In genomic region chr5:177241768-177242167, GRCh38 we compare ENCODE assay signal across 24 cellular contexts.
"Had no signal": no experiment of that assay in that cellular context is flagged by ENCODE, and none has a peak within 500 bp of the region (broad histone marks: within the 10 kb centered on the region; RNA-seq: fewer than 3 reads in every experiment).

No MANE protein-coding gene starts in this region.

- H3K4me3 ChIP-seq: coronary artery, gastrocnemius medialis, lung, prostate gland, right atrium auricular region, sigmoid colon, testis, tibial artery had no signal

- ATAC-seq: effector memory CD8-positive, alpha-beta T cell; gastrocnemius medialis; left ventricle myocardium superior; naive thymus-derived CD8-positive, alpha-beta T cell; stimulated activated memory B cell treated with anti-CD40 and anti-IgM and Interleukin-4, amounts not matched to agents 10 μg/mL and 1 μg/mL and 100 μg/mL, for 72 hours; stimulated activated naive CD8-positive, alpha-beta T cell treated with anti-CD3 and anti-CD28 coated beads, Interleukin-15, Interleukin-2, amounts not matched to agents 100 U/mL and 50 U/mL, for 24 hours had no signal

- H3K27ac Mint-ChIP-seq: nephron progenitor cell; stimulated activated memory B cell treated with anti-CD40 and anti-IgM and Interleukin-4, amounts not matched to agents 10 μg/mL and 1 μg/mL and 100 μg/mL, for 72 hours; type B pancreatic cell had no signal

- H3K4me3 Mint-ChIP-seq: effector memory CD8-positive, alpha-beta T cell; naive thymus-derived CD8-positive, alpha-beta T cell; nephron progenitor cell; stimulated activated memory B cell treated with anti-CD40 and anti-IgM and Interleukin-4, amounts not matched to agents 10 μg/mL and 1 μg/mL and 100 μg/mL, for 72 hours; type B pancreatic cell had no signal

- H3K9me3 Mint-ChIP-seq: effector memory CD8-positive, alpha-beta T cell; naive thymus-derived CD8-positive, alpha-beta T cell; nephron progenitor cell; stimulated activated memory B cell treated with anti-CD40 and anti-IgM and Interleukin-4, amounts not matched to agents 10 μg/mL and 1 μg/mL and 100 μg/mL, for 72 hours; type B pancreatic cell had no signal

- H3K27me3 ChIP-seq: gastrocnemius medialis, right atrium auricular region, sigmoid colon, testis, tibial artery had no signal

- H3K27ac ChIP-seq: coronary artery, gastrocnemius medialis, prostate gland, right atrium auricular region, sigmoid colon, testis, tibial artery had no signal

- H3K4me1 ChIP-seq: prostate gland, right atrium auricular region, sigmoid colon, testis, tibial artery had no signal

- H3K27me3 Mint-ChIP-seq: effector memory CD8-positive, alpha-beta T cell; naive thymus-derived CD8-positive, alpha-beta T cell; stimulated activated memory B cell treated with anti-CD40 and anti-IgM and Interleukin-4, amounts not matched to agents 10 μg/mL and 1 μg/mL and 100 μg/mL, for 72 hours; type B pancreatic cell had no signal

- DNase-seq: dermis blood vessel endothelial cell; effector memory CD8-positive, alpha-beta T cell; foreskin fibroblast; gastrocnemius medialis; head of caudate nucleus; left ventricle myocardium superior; mesendoderm; midbrain; naive thymus-derived CD8-positive, alpha-beta T cell; nephron progenitor cell; nucleus accumbens; sigmoid colon; stimulated activated CD4-positive, alpha-beta T cell treated with anti-CD3 and anti-CD28 coated beads, Interleukin-2, amount 100 ng/mL, for 24 hours; stimulated activated CD4-positive, alpha-beta T cell treated with anti-CD3 and anti-CD28 coated beads, Interleukin-4, amount 100 ng/mL, for 24 hours; stimulated activated naive CD8-positive, alpha-beta T cell treated with anti-CD3 and anti-CD28 coated beads, Interleukin-15, Interleukin-2, amounts not matched to agents 100 U/mL and 50 U/mL, for 24 hours; substantia nigra; testis; tibial artery had no signal

- H3K9me3 ChIP-seq: gastrocnemius medialis, prostate gland, right atrium auricular region, sigmoid colon, testis, tibial artery had no signal

- H3K4me1 Mint-ChIP-seq: nephron progenitor cell; stimulated activated memory B cell treated with anti-CD40 and anti-IgM and Interleukin-4, amounts not matched to agents 10 μg/mL and 1 μg/mL and 100 μg/mL, for 72 hours had no signal

- H3K36me3 ChIP-seq: prostate gland had no signal
